Comparison of ENCODE assay signal across 16 cellular contexts in genomic region chr1:236354330-236355147, GRCh38. TPM values are rescaled to one million over a fixed set of nuclear protein-coding genes. Genes with fewer than 3 reads are reported as not detected.
A peak's percentile ranks its signal among the peaks of the same experiment; 100 is the strongest.
DNase-seq lines count a peak whose midpoint lies in the region; ATAC-seq lines count a peak whose summit lies in the region.
"Had no signal": no experiment of that assay in that cellular context is flagged by ENCODE, and none has a peak within 500 bp of the region (broad histone marks: within the 10 kb centered on the region; RNA-seq: fewer than 3 reads in every experiment).

No MANE protein-coding gene starts in this region.

- no peak for ATAC-seq in GM21576 (IDR thresholded peaks at IDR 0.05; ENCODE audit: unreplicated experiment)
- ATAC-seq: pancreas had no signal

- peak; percentile 27 for DNase-seq in ELR (ENCODE audit: low read depth)
- DNase-seq in LHCN-M2 (ENCODE audit: low read depth), result peak; percentile 39
- peak; percentile 78 for DNase-seq in astrocyte of the hippocampus (ENCODE audit: low read depth, low spot score)
- peak; percentile 23 for DNase-seq in kidney glomerular epithelial cell (lab: John Stamatoyannopoulos, UW)
- no peak for DNase-seq in superior temporal gyrus (ENCODE audit: extremely low spot score)
- no peak for DNase-seq in activated CD4-positive, alpha-beta T cell treated with anti-CD3 and anti-CD28 coated beads, Interleukin-2, amount 50 U/mL, for 48 hours
- DNase-seq: activated CD4-positive, alpha-beta memory T cell treated with anti-CD3 and anti-CD28 coated beads, Interleukin-2, amount 10 ng/mL, durations not matched to agents 7 days and 5 days; C1 segment of cervical spinal cord; DMS153; H9; NCI-H187 treated with DMSO at 0.1 percent for 48 hours; NCI-H526; pancreas; substantia nigra; T1000 had no signal

RNA-seq across cellular contexts. Expression of gene EDARADD, which starts 39.5 kb away (rescaled TPM):
- total RNA-seq in LHCN-M2 (2014; rRNA removed), result not detected in 2 replicates
- polyA plus RNA-seq in LHCN-M2 (2012), result 0.04 TPM

Comparison
In these comparisons a context has a peak if more than half of its experiments do, and no peak if none do; other contexts are left out.
1. DNase-seq: peak in ELR (single experiment), LHCN-M2 (single experiment), astrocyte of the hippocampus (single experiment) and kidney glomerular epithelial cell (single experiment); none in superior temporal gyrus (single experiment) and activated CD4-positive, alpha-beta T cell treated with anti-CD3 and anti-CD28 coated beads, Interleukin-2, amount 50 U/mL, for 48 hours (0 of 2).